ENCODE assay signal across 1 cellular context in genomic region chr7:106243893-106244292, GRCh38.
TF ChIP-seq lines count a peak whose summit lies in the region.

No MANE protein-coding gene starts in this region.

TF ChIP-seq in K562, 482 proteins besides CTCF, POLR2A, EP300 and RAD21 (continued from another document and continues in another):
- peak; percentile 91 for TF ChIP-seq PKNOX1 (IDR thresholded peaks at IDR 0.05)
- no peak for TF ChIP-seq USF1 (CRISPR knock-in tag; IDR thresholded peaks at IDR 0.05)
- peak; percentile 82 for TF ChIP-seq BHLHE40 (IDR thresholded peaks at IDR 0.05; ENCODE audit: low read length)
- no peak for TF ChIP-seq TCF15 (CRISPR knock-in tag; IDR thresholded peaks at IDR 0.05)
- no peak for TF ChIP-seq TRIM28 (IDR thresholded peaks at IDR 0.05)
- no peak for TF ChIP-seq HDGF (IDR thresholded peaks at IDR 0.05)
- no peak for TF ChIP-seq ARID2 (IDR thresholded peaks at IDR 0.05)
- no peak for TF ChIP-seq NFYB (IDR thresholded peaks at IDR 0.05; ENCODE audit: extremely low read depth, insufficient read length)
- TF ChIP-seq RUNX1 (IDR thresholded peaks at IDR 0.05; ENCODE audit: low read depth), result no peak
- no peak for TF ChIP-seq NFE2 (IDR thresholded peaks at IDR 0.05; ENCODE audit: low read depth)
- TF ChIP-seq ZNF507 (tag; conservative IDR thresholded peaks at IDR 0.05), result no peak
- TF ChIP-seq USF2 (CRISPR knock-in tag; IDR thresholded peaks at IDR 0.05), result peak; percentile 58
- TF ChIP-seq ZNF224 (CRISPR knock-in tag; IDR thresholded peaks at IDR 0.05), result no peak
- TF ChIP-seq DDX20 (tag; IDR thresholded peaks at IDR 0.05; ENCODE audit: low read depth), result peak; percentile 57; the same call in 1 of the 2 replicates
- TF ChIP-seq MYBL2 (IDR thresholded peaks at IDR 0.05; ENCODE audit: low read depth), result peak; percentile 37; the same call in 1 of the 2 replicates
- no peak for TF ChIP-seq MYBL2 (CRISPR knock-in tag; IDR thresholded peaks at IDR 0.05; ENCODE audit: borderline replicate concordance)
- no peak for TF ChIP-seq NBN (IDR thresholded peaks at IDR 0.05; ENCODE audit: low read depth)
- TF ChIP-seq PATZ1 (CRISPR knock-in tag; IDR thresholded peaks at IDR 0.05; ENCODE audit: borderline replicate concordance), result no peak
- no peak for TF ChIP-seq MBD2 (IDR thresholded peaks at IDR 0.05; ENCODE audit: borderline replicate concordance, low read depth)
- TF ChIP-seq ZNF639 (CRISPR knock-in tag; conservative IDR thresholded peaks at IDR 0.05 in 1 of 2, IDR thresholded peaks at IDR 0.05 in 1 of 2), result 0 out of 4 replicates have a peak, but pooled peaks of 1 of the 2 experiments have one; percentile 21
- no peak for TF ChIP-seq ZNF830 (CRISPR knock-in tag; IDR thresholded peaks at IDR 0.05)
- TF ChIP-seq PCBP2 (IDR thresholded peaks at IDR 0.05; ENCODE audit: low read depth, low read length, poor library complexity, severe bottlenecking), result no peak
- no peak for TF ChIP-seq ELK3 (CRISPR knock-in tag; IDR thresholded peaks at IDR 0.05)
- TF ChIP-seq CAMTA2 (CRISPR knock-in tag; conservative IDR thresholded peaks at IDR 0.05), result no peak
- TF ChIP-seq CREM (IDR thresholded peaks at IDR 0.05; ENCODE audit: low read depth), result 0 out of 2 replicates have a peak, but pooled peaks have one; percentile 42
- TF ChIP-seq POLR3A (IDR thresholded peaks at IDR 0.05; ENCODE audit: borderline replicate concordance, extremely low read depth, insufficient read depth, insufficient read length), result no peak
- TF ChIP-seq XRCC3 (IDR thresholded peaks at IDR 0.05), result no peak
- peak; percentile 91 for TF ChIP-seq ATF7 (IDR thresholded peaks at IDR 0.05)
- 0 out of 2 replicates have a peak, but pooled peaks have one; percentile 27 for TF ChIP-seq TOE1 (IDR thresholded peaks at IDR 0.05; ENCODE audit: borderline replicate concordance)
- TF ChIP-seq TOE1 (CRISPR knock-in tag; IDR thresholded peaks at IDR 0.05; ENCODE audit: borderline replicate concordance, low read depth), result no peak
- peak; percentile 45; the same call in 1 of the 2 replicates for TF ChIP-seq SMARCA4 (IDR thresholded peaks at IDR 0.05)
- TF ChIP-seq CHD7 (IDR thresholded peaks at IDR 0.05; ENCODE audit: low read depth, low read length), result no peak
- no peak for TF ChIP-seq HES1 (IDR thresholded peaks at IDR 0.05; ENCODE audit: low read depth)
- TF ChIP-seq ARID1B (IDR thresholded peaks at IDR 0.05), result peak; percentile 63
- TF ChIP-seq FOSL1 (tag; conservative IDR thresholded peaks at IDR 0.05), result peak; percentile 88
